In the genomic region with DNA sequence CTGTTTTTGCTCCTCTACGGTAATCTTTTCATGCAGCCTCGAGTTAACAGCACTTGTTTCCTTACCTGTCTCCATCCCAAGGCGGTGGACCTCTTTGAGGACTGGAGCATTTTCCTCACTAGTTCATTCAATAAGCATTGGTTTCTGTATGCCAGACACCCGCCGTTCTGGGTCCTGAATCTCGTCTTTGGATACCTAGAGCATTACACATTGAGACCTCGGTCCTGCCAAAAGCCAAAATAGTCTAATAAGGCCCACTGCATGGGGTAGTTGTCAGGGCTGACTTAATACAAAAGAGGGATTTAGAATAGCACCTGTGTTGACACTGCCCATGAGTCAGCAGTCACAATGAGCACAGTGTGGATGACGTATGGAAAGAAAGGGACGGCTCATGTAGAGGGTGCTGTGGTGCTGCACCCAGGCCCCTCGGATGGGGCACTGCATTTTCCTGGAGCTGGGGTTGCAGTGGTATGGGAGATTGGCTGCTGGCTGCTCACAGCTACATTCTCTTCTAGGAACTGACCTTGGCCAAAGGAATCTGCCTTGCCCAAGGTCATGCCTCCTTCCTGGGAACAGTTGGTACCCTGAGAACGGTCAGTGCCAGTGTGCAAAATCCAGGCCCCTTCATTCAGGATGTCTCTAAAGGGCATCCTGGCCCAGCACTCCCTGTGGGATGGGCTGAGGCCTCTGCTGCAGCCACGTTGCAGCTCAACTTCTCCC, we compare ENCODE assay signal across 16 cellular contexts.
DNase-seq lines count a peak whose midpoint lies in the region; ATAC-seq, FAIRE-seq and TF ChIP-seq lines count a peak whose summit lies in the region.
"Had no signal": no experiment of that assay in that cellular context is flagged by ENCODE, and none has a peak within 500 bp of the region (broad histone marks: within the 10 kb centered on the region; RNA-seq: fewer than 3 reads in every experiment).

No MANE protein-coding gene starts in this region.

- ATAC-seq in RWPE2 (ENCODE audit: low read depth): peak; percentile 97
- no peak for ATAC-seq in GM18861 (IDR thresholded peaks at IDR 0.05; ENCODE audit: unreplicated experiment)
- no peak for ATAC-seq in GM19035 (IDR thresholded peaks at IDR 0.05; ENCODE audit: unreplicated experiment)

- H3K4me3 ChIP-seq in RWPE2 (ENCODE audit: severe bottlenecking): no peak overlapping the region
- H3K4me3 ChIP-seq: ascending aorta had no signal

- no peaks in the 10 kb centered on the region for H3K27me3 ChIP-seq in RWPE2 (ENCODE audit: insufficient read depth, poor library complexity, severe bottlenecking)
- H3K27me3 ChIP-seq: ascending aorta had no signal

- DNase-seq in Daoy (ENCODE audit: low read depth) (peak; percentile 69), NCI-H146 (lab: John Stamatoyannopoulos, UW) (peak; percentile 96), RWPE2 (ENCODE audit: low spot score) (no peak), kidney tubule cell (ENCODE audit: low spot score) (peak; percentile 61), frontal cortex (ENCODE audit: low spot score in 2 of 2) (no peak), Ammon's horn (ENCODE audit: low spot score) (no peak)
- DNase-seq: activated CD4-positive, alpha-beta T cell treated with anti-CD3 and anti-CD28 coated beads for 1 hour; CD4-positive, alpha-beta memory T cell; endodermal cell; head of caudate nucleus; NCI-H82; nucleus accumbens; trophoblast cell had no signal

- peak; percentile 15 for TF ChIP-seq CTCF in RWPE2 (IDR thresholded peaks at IDR 0.05; ENCODE audit: poor library complexity, severe bottlenecking)

- peaks cover 2% of the 10 kb centered on the region for H3K4me1 ChIP-seq in RWPE2 (ENCODE audit: insufficient read depth, poor library complexity, severe bottlenecking)
- H3K4me1 ChIP-seq: ascending aorta had no signal

- H3K36me3 ChIP-seq in RWPE2 (ENCODE audit: low read depth): no peaks in the 10 kb centered on the region
- H3K36me3 ChIP-seq: ascending aorta had no signal

- H3K27ac ChIP-seq in RWPE2 (ENCODE audit: poor library complexity, severe bottlenecking): no peak overlapping the region
- H3K27ac ChIP-seq: ascending aorta had no signal

- no peaks in the 10 kb centered on the region for H3K9me3 ChIP-seq in RWPE2 (ENCODE audit: severe bottlenecking)
- H3K9me3 ChIP-seq: ascending aorta had no signal

- no peak for FAIRE-seq in frontal cortex (lab: Jason Lieb, UNC)

Comparison
In these comparisons a context has a peak if more than half of its experiments do, and no peak if none do; other contexts are left out.
1. DNase-seq: peak in Daoy (single experiment), NCI-H146 (single experiment) and kidney tubule cell (single experiment); none in RWPE2 (single experiment), frontal cortex (0 of 2) and Ammon's horn (single experiment).